In genomic region chr11:111387318-111387863, GRCh38 we compare ENCODE assay signal across 18 cellular contexts. TPM values are rescaled to one million over a fixed set of nuclear protein-coding genes. Genes with fewer than 3 reads are reported as not detected.
DNase-seq lines count a peak whose midpoint lies in the region; FAIRE-seq and TF ChIP-seq lines count a peak whose summit lies in the region.
"Had no signal": no experiment of that assay in that cellular context is flagged by ENCODE, and none has a peak within 500 bp of the region (broad histone marks: within the 10 kb centered on the region; RNA-seq: fewer than 3 reads in every experiment).

No MANE protein-coding gene starts in this region.

- no peaks in the 10 kb centered on the region for H3K9me3 ChIP-seq in prostate gland

- 54% methylated on average over 2 of the region's 2 CpGs for WGBS in prostate gland

- no peaks in the 10 kb centered on the region for H3K4me1 ChIP-seq in prostate gland (replicated peaks)
- H3K4me1 ChIP-seq: right atrium auricular region had no signal

- H3K27ac ChIP-seq in caudate nucleus (ENCODE audit: low read depth, low read length): no peak overlapping the region
- H3K27ac ChIP-seq in prostate gland: no peak overlapping the region
- H3K27ac ChIP-seq: right atrium auricular region had no signal

- TF ChIP-seq CTCF in LNCaP clone FGC (IDR thresholded peaks at IDR 0.05; ENCODE audit: control insufficient read depth, extremely low read depth, insufficient read depth): no peak
- no peak for TF ChIP-seq CTCF in prostate gland (IDR thresholded peaks at IDR 0.05)

- intact Hi-C loops in prostate gland (cut with DNase I): no loop called here

- H3K36me3 ChIP-seq in prostate gland: no peaks in the 10 kb centered on the region
- H3K36me3 ChIP-seq: BLaER1, right atrium auricular region had no signal

- TF ChIP-seq POLR2A in prostate gland (IDR thresholded peaks at IDR 0.05): no peak
- TF ChIP-seq POLR2A in H54 (IDR thresholded peaks at IDR 0.05; ENCODE audit: low read depth, low read length): no peak

- DNase-seq in LNCaP clone FGC (ENCODE audit: low read depth) (peak; percentile 91), NCI-H2171 (lab: John Stamatoyannopoulos, UW) (peak; percentile 69), caudate nucleus (lab: John Stamatoyannopoulos, UW) (peak in 34 of 61 donors; percentile 2 to 84 (median 12)), prostate gland (ENCODE audit: low spot score) (peak; percentile 86), H54 (ENCODE audit: insufficient read length, low spot score) (no peak), NOMO-1 (lab: John Stamatoyannopoulos, UW; ENCODE audit: unreplicated experiment in 2 of 2) (no peak), NCI-H1930 (lab: John Stamatoyannopoulos, UW) (no peak), SKM-1 (lab: John Stamatoyannopoulos, UW; ENCODE audit: unreplicated experiment) (no peak)
- DNase-seq: activated naive CD8-positive, alpha-beta T cell treated with anti-CD3 and anti-CD28 coated beads, Interleukin-2, amount 50 U/mL, for 24 hours; foreskin melanocyte; GDM1; islet precursor cell; NCI-H187 treated with DMSO at 0.1 percent for 48 hours; SIG-M5 had no signal

- H3K4me3 ChIP-seq in LNCaP clone FGC (ENCODE audit: low read depth, low read length): no peak overlapping the region
- H3K4me3 ChIP-seq in prostate gland: no peak overlapping the region
- H3K4me3 ChIP-seq: BLaER1, right atrium auricular region had no signal

- H3K27me3 ChIP-seq in prostate gland (replicated peaks; ENCODE audit: insufficient read depth): no peaks in the 10 kb centered on the region
- H3K27me3 ChIP-seq: BLaER1, right atrium auricular region had no signal

- no peak for FAIRE-seq in H54 (lab: Jason Lieb, UNC)
- FAIRE-seq: GM18507 had no signal

RNA-seq across cellular contexts. Expression of gene POU2AF1, which starts 8.3 kb away (rescaled TPM):
- total RNA-seq in prostate gland: 1 to 10 TPM in 1 of 2 donors, under 1 TPM in 1; 0.74 to 1.5 TPM
- total RNA-seq: myocyte had no signal

Comparison
In these comparisons a context has a peak if more than half of its experiments do, and no peak if none do; other contexts are left out.
1. DNase-seq: peak in LNCaP clone FGC (single experiment), NCI-H2171 (single experiment), caudate nucleus (34 of 61) and prostate gland (single experiment); none in H54 (single experiment), NOMO-1 (0 of 2), NCI-H1930 (0 of 2) and SKM-1 (single experiment).